In the genomic region with DNA sequence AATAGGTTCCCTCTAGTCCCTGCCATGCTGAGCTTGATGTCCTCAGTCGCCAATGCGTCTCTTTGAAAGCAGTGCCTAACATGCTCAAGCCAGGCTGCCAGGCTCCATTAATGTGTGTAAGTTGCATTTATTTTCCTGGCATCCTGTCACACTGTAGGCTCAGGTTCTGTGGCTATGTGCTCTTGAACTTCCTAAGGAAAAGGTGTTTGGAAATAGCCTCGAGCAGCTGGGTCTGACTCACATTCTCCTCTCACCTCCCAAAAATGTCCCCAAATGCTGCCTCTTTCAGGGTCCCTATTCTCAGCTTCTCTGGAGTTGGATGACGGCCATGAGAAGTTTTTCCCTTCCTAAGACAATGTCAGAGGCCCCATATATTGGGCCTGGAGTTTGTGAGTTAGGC, we compare ENCODE assay signal across 22 cellular contexts. TPM values are rescaled to one million over a fixed set of nuclear protein-coding genes. Genes with fewer than 3 reads are reported as not detected.
"Had no signal": no experiment of that assay in that cellular context is flagged by ENCODE, and none has a peak within 500 bp of the region (broad histone marks: within the 10 kb centered on the region; RNA-seq: fewer than 3 reads in every experiment).

No MANE protein-coding gene starts in this region.

- H3K4me2 ChIP-seq: hepatocyte, smooth muscle cell had no signal

- H3K79me2 ChIP-seq: hepatocyte had no signal

- H3K4me3 ChIP-seq: dorsolateral prefrontal cortex, esophagus muscularis mucosa, hepatocyte, mucosa of descending colon, smooth muscle cell, suprapubic skin, tibial artery, upper lobe of left lung, vagina had no signal

- H3K27ac ChIP-seq: dorsolateral prefrontal cortex, epithelial cell of prostate, esophagus muscularis mucosa, hepatocyte, neutrophil, suprapubic skin, tibial artery, upper lobe of left lung, vagina had no signal

- H3K4me1 ChIP-seq: suprapubic skin, upper lobe of left lung had no signal

- H3K36me3 Mint-ChIP-seq: naive thymus-derived CD8-positive, alpha-beta T cell had no signal

- H3K36me3 ChIP-seq: esophagus muscularis mucosa, neutrophil, suprapubic skin, tibial artery, upper lobe of left lung, vagina had no signal

- H3K27me3 ChIP-seq: dorsolateral prefrontal cortex, esophagus muscularis mucosa, hepatocyte, neutrophil, suprapubic skin, tibial artery, upper lobe of left lung, vagina had no signal

- H3K9me3 ChIP-seq: esophagus muscularis mucosa, mucosa of descending colon, neutrophil, suprapubic skin, tibial artery, upper lobe of left lung, vagina had no signal

- H3K4me1 Mint-ChIP-seq: naive thymus-derived CD8-positive, alpha-beta T cell had no signal

- H3K27ac Mint-ChIP-seq: naive thymus-derived CD8-positive, alpha-beta T cell had no signal

- DNase-seq: cortex of kidney; dorsolateral prefrontal cortex; effector CD8-positive, alpha-beta T cell; left colon; mucosa of descending colon; naive thymus-derived CD8-positive, alpha-beta T cell; right cardiac atrium; stimulated activated CD4-positive, alpha-beta T cell treated with anti-CD3 and anti-CD28 coated beads, Interleukin-2, amount 100 ng/mL, for 48 hours; stimulated activated naive CD4-positive, alpha-beta T cell treated with Interleukin-2 at 50 U/mL for 16 hours; tibial artery; upper lobe of left lung had no signal

- H3K4me3 Mint-ChIP-seq: naive thymus-derived CD8-positive, alpha-beta T cell had no signal

- ATAC-seq: left colon; mucosa of descending colon; naive thymus-derived CD8-positive, alpha-beta T cell; right cardiac atrium had no signal

- H2AFZ ChIP-seq: hepatocyte had no signal

RNA-seq across cellular contexts. Expression of gene SLC14A2, which starts 58.0 kb away (rescaled TPM):
- total RNA-seq: fibroblast of villous mesenchyme; kidney epithelial cell; liver; naive thymus-derived CD8-positive, alpha-beta T cell; vagina had no signal
- polyA plus RNA-seq: neural cell, smooth muscle cell had no signal
